ENCODE assay signal across 9 cellular contexts in the genomic region with DNA sequence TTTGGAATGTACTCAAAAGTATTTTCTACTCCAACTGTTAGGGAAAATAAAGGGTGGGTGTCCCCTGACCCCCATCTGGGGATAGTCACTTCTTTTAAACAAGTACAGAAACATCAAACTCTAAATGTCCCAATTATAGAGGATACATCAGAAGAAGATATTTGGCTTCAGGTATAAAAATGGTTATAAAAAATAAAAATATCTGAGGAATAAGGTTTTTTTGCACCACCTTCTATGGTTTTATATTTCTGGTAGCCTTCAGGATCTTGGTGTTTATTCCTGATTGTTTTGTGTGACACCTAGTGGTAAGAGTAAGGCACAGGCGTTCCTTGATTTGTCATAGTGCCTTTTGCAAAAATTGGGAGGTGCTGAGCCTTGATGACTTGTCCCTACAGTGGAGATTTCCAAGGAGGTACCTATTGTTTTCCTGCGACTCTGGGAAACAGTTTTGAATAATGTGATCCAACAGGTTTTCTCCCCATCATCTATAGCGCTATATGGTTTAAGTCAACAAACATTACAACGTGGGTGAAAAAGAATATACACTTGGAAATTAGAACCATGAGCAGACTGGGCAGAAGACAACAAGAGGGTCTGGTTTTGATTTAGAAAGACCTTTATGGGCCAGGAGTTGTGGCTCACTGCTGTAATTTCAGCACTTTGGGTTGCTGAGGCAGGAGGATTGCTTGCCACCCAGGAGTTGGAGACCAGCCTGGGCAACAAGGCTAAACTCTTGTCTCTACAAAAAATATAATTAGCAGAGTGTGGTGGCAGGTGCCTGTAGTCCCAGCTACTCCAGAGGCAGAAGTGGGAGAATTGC. TPM values are rescaled to one million over a fixed set of nuclear protein-coding genes. Genes with fewer than 3 reads are reported as not detected.
DNase-seq lines count a peak whose midpoint lies in the region; ATAC-seq and TF ChIP-seq lines count a peak whose summit lies in the region.
"Had no signal": no experiment of that assay in that cellular context is flagged by ENCODE, and none has a peak within 500 bp of the region (broad histone marks: within the 10 kb centered on the region; RNA-seq: fewer than 3 reads in every experiment).

No MANE protein-coding gene starts in this region.

- H3K4me1 ChIP-seq in CD8-positive, alpha-beta memory T cell (ENCODE audit: insufficient read depth, low read length) = peaks cover 32% of the 10 kb centered on the region
- peaks cover 7% of the 10 kb centered on the region; the same call in 1 of the 2 replicates for H3K4me1 ChIP-seq in H9 (ENCODE audit: insufficient read depth, low read length)

- H3K4me2 ChIP-seq in H9 (ENCODE audit: insufficient read depth, insufficient read length, low read length) = no peak overlapping the region

- CTCF ChIA-PET in CD8-positive, alpha-beta memory T cell (lab: Charles Lee) = interaction anchor here (0.8 to 18.9 kb wide), 7 partner anchors 9 to 266 kb away, joined by 3 to 273 read pairs (median 16); no protein-coding TSS in a partner anchor

- H3K36me3 ChIP-seq in CD8-positive, alpha-beta memory T cell (ENCODE audit: insufficient read depth, low read length) = peaks cover 16% of the 10 kb centered on the region

- no peak overlapping the region for H3T11ph ChIP-seq in H9 (ENCODE audit: low read length)

- no peak overlapping the region for H2BK5ac ChIP-seq in H9 (ENCODE audit: insufficient read length, low read length)

- in situ Hi-C loops in astrocyte of the spinal cord (cut with HindIII; ENCODE audit: low sequenced_read_pairs) = no loop called here

- H3K27me3 ChIP-seq in CD8-positive, alpha-beta memory T cell (ENCODE audit: insufficient read depth, low read length, poor library complexity, severe bottlenecking) = no peaks in the 10 kb centered on the region
- no peaks in the 10 kb centered on the region for H3K27me3 ChIP-seq in H9 (ENCODE audit: insufficient read depth, low read length)

- no peak overlapping the region for H3K23ac ChIP-seq in H9 (ENCODE audit: insufficient read length, low read depth, low read length)

- H3K4me3 Mint-ChIP-seq in CD8-positive, alpha-beta memory T cell = peak overlapping the region in 3 of 7 donors; percentile 29 to 99 (median 93)
- H3K4me3 Mint-ChIP-seq in H9 (no peak overlapping the region), type B pancreatic cell (peak overlapping the region; percentile 36)

- WGBS in H9 (ENCODE audit: extremely low coverage, insufficient read length, low lambda C conversion rate) = no CpG with 5 or more reads among the region's 4 CpGs

- H2AK5ac ChIP-seq in H9 (ENCODE audit: insufficient read length, low read length) = no peak overlapping the region

- H3K27me3 Mint-ChIP-seq in CD8-positive, alpha-beta memory T cell = peaks cover 0 to 15% of the 10 kb centered on the region in 2 donors
- H3K27me3 Mint-ChIP-seq in H9 (ENCODE audit: low read depth) = no peaks in the 10 kb centered on the region
- H3K27me3 Mint-ChIP-seq in type B pancreatic cell = no peaks in the 10 kb centered on the region

- H4K5ac ChIP-seq in H9 (ENCODE audit: insufficient read length, low read depth, low read length) = no peak overlapping the region

- POLR2A ChIA-PET in CD8-positive, alpha-beta memory T cell (lab: Charles Lee) = interaction anchor here (5.9 kb wide), 1 partner anchor 114 kb away, joined by 71 read pairs; a partner anchor contains a TSS

- no peak overlapping the region for H2BK12ac ChIP-seq in H9 (ENCODE audit: insufficient read length, low read depth, low read length)

- H2AFZ ChIP-seq in H9 (ENCODE audit: low read length) = no peak overlapping the region

- H3K4ac ChIP-seq in H9 (ENCODE audit: low read depth, low read length) = no peak overlapping the region

- no peaks in the 10 kb centered on the region for H3K9me3 ChIP-seq in CD8-positive, alpha-beta memory T cell (ENCODE audit: low read length)
- no peaks in the 10 kb centered on the region for H3K9me3 ChIP-seq in H9 (ENCODE audit: control insufficient read depth, low read depth, low read length)

- no peak overlapping the region for H3K4me3 ChIP-seq in CD8-positive, alpha-beta memory T cell (ENCODE audit: low read length)
- H3K4me3 ChIP-seq in astrocyte of the spinal cord (ENCODE audit: low read depth, low read length) = no peak overlapping the region

- no peak overlapping the region for H2BK20ac ChIP-seq in H9 (ENCODE audit: low read depth, low read length, poor library complexity, severe bottlenecking)

- peaks cover 0 to 4% (median 0%) of the 10 kb centered on the region in 5 donors for H3K9me3 Mint-ChIP-seq in CD8-positive, alpha-beta memory T cell
- H3K9me3 Mint-ChIP-seq in H9 (no peaks in the 10 kb centered on the region), type B pancreatic cell (no peaks in the 10 kb centered on the region)
- H3K9me3 Mint-ChIP-seq: T-helper 1 cell treated with Interleukin-12 subunit alpha and Interleukin-12 subunit beta and Interleukin-4 antibody, amounts not matched to agents 30 μg/mL and 1 μg/mL, for 36 hours had no signal

- no peaks in the 10 kb centered on the region for H3K79me1 ChIP-seq in H9 (ENCODE audit: insufficient read depth, low read depth, low read length, poor library complexity, severe bottlenecking)

- H3K27ac Mint-ChIP-seq in CD8-positive, alpha-beta memory T cell = peak overlapping the region; percentile 46 to 100 (median 98)
- no peak overlapping the region; a peak in 1 of 7 replicates for H3K27ac Mint-ChIP-seq in H9
- H3K27ac Mint-ChIP-seq in type B pancreatic cell = peak overlapping the region; percentile 96

- no peak overlapping the region for H3K9ac ChIP-seq in H9 (ENCODE audit: extremely low read depth, insufficient read length, low read length)

- H2BK120ac ChIP-seq in H9 (ENCODE audit: low read depth, low read length, poor library complexity, severe bottlenecking) = no peak overlapping the region

- H3K56ac ChIP-seq in H9 (ENCODE audit: insufficient read length, low read depth, low read length) = no peak overlapping the region

- DNase-seq in CD8-positive, alpha-beta memory T cell = peak in 2 of 5 donors; percentile 38 to 49
- no peak for DNase-seq in H9
- DNase-seq in NCI-H524 (lab: John Stamatoyannopoulos, UW) = peak; percentile 57 to 79
- peak; percentile 67 for DNase-seq in astrocyte of the spinal cord (ENCODE audit: low read depth, low spot score)
- DNase-seq in kidney tubule cell (ENCODE audit: low spot score) = peak; percentile 75
- DNase-seq in type B pancreatic cell (ENCODE audit: extremely low spot score, unreplicated experiment) = no peak
- DNase-seq in HuH-7.5 (ENCODE audit: low spot score) = no peak

- no peak for ATAC-seq in GM19395 (IDR thresholded peaks at IDR 0.05; ENCODE audit: unreplicated experiment)

- no peaks in the 10 kb centered on the region for H3K79me2 ChIP-seq in H9 (ENCODE audit: insufficient read depth, low read length)

- no peaks in the 10 kb centered on the region for H4K20me1 ChIP-seq in H9 (ENCODE audit: control insufficient read depth, insufficient read depth, insufficient read length)

- H3K27ac ChIP-seq in CD8-positive, alpha-beta memory T cell (ENCODE audit: low read depth, low read length) = no peak overlapping the region
- H3K27ac ChIP-seq in H9 (ENCODE audit: insufficient read length, low read depth, low read length) = no peak overlapping the region

- peaks cover 13 to 25% (median 16%) of the 10 kb centered on the region in 3 donors for H3K36me3 Mint-ChIP-seq in CD8-positive, alpha-beta memory T cell
- peaks cover 10 to 17% (median 16%) of the 10 kb centered on the region in 3 experiments; a peak in 6 of 7 replicates for H3K36me3 Mint-ChIP-seq in H9 (ENCODE audit: insufficient read depth in 1 of 3, low read depth in 3 of 3)
- H3K36me3 Mint-ChIP-seq in type B pancreatic cell = peaks cover 9% of the 10 kb centered on the region

- H3K18ac ChIP-seq in H9 (ENCODE audit: insufficient read length, low read depth, low read length) = no peak overlapping the region

- no peak overlapping the region for H4K91ac ChIP-seq in H9 (ENCODE audit: insufficient read length, low read depth, low read length)

- peaks cover 36 to 43% (median 42%) of the 10 kb centered on the region in 3 donors for H3K4me1 Mint-ChIP-seq in CD8-positive, alpha-beta memory T cell
- H3K4me1 Mint-ChIP-seq in H9 (peaks cover 27 to 32% of the 10 kb centered on the region in 2 experiments), type B pancreatic cell (ENCODE audit: unreplicated experiment) (peaks cover 25% of the 10 kb centered on the region)

- H2BK15ac ChIP-seq in H9 (ENCODE audit: low read depth, low read length) = no peak overlapping the region

- TF ChIP-seq CTCF in H9 (conservative IDR thresholded peaks at IDR 0.05) (peak; percentile 87), astrocyte of the spinal cord (IDR thresholded peaks at IDR 0.05; ENCODE audit: low read depth, low read length) (peak; percentile 83), type B pancreatic cell (conservative IDR thresholded peaks at IDR 0.05) (peak; percentile 89)

- peaks cover 6% of the 10 kb centered on the region for H3K23me2 ChIP-seq in H9 (ENCODE audit: insufficient read length, low read depth, low read length, poor library complexity, severe bottlenecking)

- H4K8ac ChIP-seq in H9 (replicated peaks; ENCODE audit: insufficient read length, low read depth, low read length) = no peak overlapping the region

- no peak overlapping the region for H3K14ac ChIP-seq in H9 (ENCODE audit: insufficient read depth, low read length)

RNA-seq across cellular contexts. Expression of a gene that starts 2.5 kb away (rescaled TPM):
- total RNA-seq in CD8-positive, alpha-beta memory T cell = 100 to 1,000 TPM; 482 to 483 TPM
- 344 TPM for polyA plus RNA-seq in CD8-positive, alpha-beta memory T cell
- 38.4 and 39.1 TPM in 2 replicates for total RNA-seq in H9 (2021)
- 63.4 and 132 TPM in 2 replicates for total RNA-seq in type B pancreatic cell (ENCODE audit: low replicate concordance)

Comparison
In these comparisons a context has a peak if more than half of its experiments do, and no peak if none do; other contexts are left out.
1. DNase-seq: peak in NCI-H524 (2 of 2), astrocyte of the spinal cord (single experiment) and kidney tubule cell (single experiment); none in H9 (single experiment), type B pancreatic cell (single experiment) and HuH-7.5 (single experiment).
2. H3K27ac Mint-ChIP-seq: peak in CD8-positive, alpha-beta memory T cell (8 of 8) and type B pancreatic cell (single experiment); none in H9 (0 of 3).
3. Peak in every context shown above with its lines, with median percentiles within 50 percentile points of each other: CTCF ChIP-seq.